In the genomic region with DNA sequence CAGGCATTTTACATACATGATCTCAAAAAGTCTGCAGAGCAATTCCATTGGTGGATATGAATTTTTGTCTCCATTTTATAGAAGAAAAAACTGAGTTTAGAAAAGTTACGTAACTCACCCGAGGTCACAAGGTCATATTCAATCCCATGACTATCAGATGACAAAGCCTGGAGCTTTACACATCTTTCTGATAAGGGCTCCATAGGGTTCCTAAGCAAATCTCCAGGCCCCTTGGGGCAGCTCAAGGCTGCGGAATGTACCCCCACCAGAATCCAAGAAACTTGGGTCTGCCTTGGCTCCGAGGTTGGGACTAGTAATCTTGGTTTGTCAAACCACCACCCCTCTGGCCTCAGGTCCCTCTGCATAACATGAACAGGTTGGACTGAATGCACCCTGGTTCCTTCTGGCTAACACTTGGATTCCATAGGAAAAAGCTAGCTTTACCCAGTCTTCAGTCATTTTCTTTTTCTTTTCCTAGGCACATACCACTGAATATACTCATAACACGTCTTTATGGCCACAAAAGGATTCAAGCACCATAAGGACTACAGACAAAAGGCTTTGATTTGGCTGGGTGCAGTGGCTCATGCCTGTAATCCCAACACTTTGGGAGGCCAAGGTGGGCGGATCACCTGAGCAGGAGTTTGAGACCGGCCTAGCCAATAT, we compare ENCODE assay signal across 16 cellular contexts. TPM values are rescaled to one million over a fixed set of nuclear protein-coding genes. Genes with fewer than 3 reads are reported as not detected.
DNase-seq lines count a peak whose midpoint lies in the region; ATAC-seq and TF ChIP-seq lines count a peak whose summit lies in the region.
"Had no signal": no experiment of that assay in that cellular context is flagged by ENCODE, and none has a peak within 500 bp of the region (broad histone marks: within the 10 kb centered on the region; RNA-seq: fewer than 3 reads in every experiment).

No MANE protein-coding gene starts in this region.

- WGBS in mesendoderm (ENCODE audit: extremely low coverage, insufficient coverage, low lambda C conversion rate) = no CpG with 5 or more reads among the region's 7 CpGs

- H3K27ac ChIP-seq in HCT116 (ENCODE audit: low read depth, low read length) (no peak overlapping the region), mesendoderm (ENCODE audit: low read depth, low read length) (no peak overlapping the region)
- H3K27ac ChIP-seq: coronary artery had no signal

- H3K79me1 ChIP-seq in mesendoderm (ENCODE audit: low read length) = peaks cover 2% of the 10 kb centered on the region

- ATAC-seq in HCT116 = no peak; the same call in 1 of the 2 replicates

- H3K9me2 ChIP-seq in HCT116 (ENCODE audit: insufficient read depth) = no peaks in the 10 kb centered on the region

- H3K4me1 ChIP-seq in HCT116 (ENCODE audit: control insufficient read depth in 1 of 2, insufficient read depth in 2 of 2, low read length in 2 of 2) = peaks cover 12 to 29% of the 10 kb centered on the region in 2 experiments
- H3K4me1 ChIP-seq in adipocyte (ENCODE audit: control insufficient read depth, insufficient read depth, low read length) = peaks cover 28% of the 10 kb centered on the region
- H3K4me1 ChIP-seq in mesendoderm (ENCODE audit: control insufficient read depth, low read depth, low read length) = peaks cover 2% of the 10 kb centered on the region

- H3K27me3 ChIP-seq in HCT116 (ENCODE audit: insufficient read depth, low read length) (no peaks in the 10 kb centered on the region), adipocyte (replicated peaks; ENCODE audit: control insufficient read depth, insufficient read depth, low read length) (no peaks in the 10 kb centered on the region), mesendoderm (ENCODE audit: insufficient read depth, low read length, poor library complexity) (no peaks in the 10 kb centered on the region)

- H3K79me2 ChIP-seq in HCT116 (ENCODE audit: insufficient read depth, low read length) (peaks cover 100% of the 10 kb centered on the region), mesendoderm (ENCODE audit: control insufficient read depth, insufficient read depth, low read length) (peaks cover 7% of the 10 kb centered on the region)

- H3K18ac ChIP-seq in mesendoderm (ENCODE audit: low read length) = peak overlapping the region; percentile 22

- no peaks in the 10 kb centered on the region for H3K9me3 Mint-ChIP-seq in CD14-positive monocyte
- H3K9me3 Mint-ChIP-seq in endothelial cell (ENCODE audit: unreplicated experiment) = no peaks in the 10 kb centered on the region

- intact Hi-C loops in CD14-positive monocyte (cut with micrococcal nuclease) (no loop called here), HCT116 (cut with micrococcal nuclease) (no loop called here)

- POLR2A ChIA-PET in HCT116 (lab: Charles Lee) = no interaction called here

- H3K9me3 ChIP-seq in HCT116 (ENCODE audit: control insufficient read depth in 1 of 2, insufficient read depth in 1 of 2, low read depth in 1 of 2, low read length in 2 of 2) = no peaks in the 10 kb centered on the region
- H3K9me3 ChIP-seq in adipocyte (ENCODE audit: control insufficient read depth, low read length) = no peaks in the 10 kb centered on the region

- no peak overlapping the region for H3K23ac ChIP-seq in mesendoderm (ENCODE audit: low read length)

- no peak overlapping the region for H2AK5ac ChIP-seq in mesendoderm (ENCODE audit: low read length)

- peaks cover 11 to 21% of the 10 kb centered on the region in 2 donors for H3K36me3 Mint-ChIP-seq in CD14-positive monocyte
- peaks cover 7% of the 10 kb centered on the region for H3K36me3 Mint-ChIP-seq in endothelial cell (ENCODE audit: low read depth, unreplicated experiment)

- peaks cover 43% of the 10 kb centered on the region for H3K4me1 Mint-ChIP-seq in CD14-positive monocyte
- peaks cover 58% of the 10 kb centered on the region for H3K4me1 Mint-ChIP-seq in endothelial cell (ENCODE audit: unreplicated experiment)

- peak overlapping the region in 4 of 7 donors; percentile 10 to 76 (median 26) for H3K27ac Mint-ChIP-seq in CD14-positive monocyte
- no peak overlapping the region for H3K27ac Mint-ChIP-seq in endothelial cell (ENCODE audit: unreplicated experiment)

- TF ChIP-seq POLR2A in HCT116 (IDR thresholded peaks at IDR 0.05; ENCODE audit: borderline replicate concordance, extremely low read depth, insufficient read depth, insufficient read length) = no peak

- no peak overlapping the region for H2BK5ac ChIP-seq in mesendoderm (ENCODE audit: low read length)

- in situ Hi-C loops in ACHN (cut with HindIII; ENCODE audit: low pct_ligation_motif_present, low pct_unique_long_range_greater_than_20kb, low sequenced_read_pairs) = no loop called here

- H4K8ac ChIP-seq in mesendoderm (ENCODE audit: low read depth, low read length) = no peak overlapping the region

- H3K4me3 Mint-ChIP-seq in CD14-positive monocyte (no peak overlapping the region), endothelial cell (ENCODE audit: unreplicated experiment) (no peak overlapping the region)

- H4K20me1 ChIP-seq in HCT116 (ENCODE audit: insufficient read depth) = peaks cover 12% of the 10 kb centered on the region; the same call in 1 of the 2 replicates

- CTCF ChIA-PET in HCT116 (lab: Charles Lee) = no interaction called here

- H3K56ac ChIP-seq in mesendoderm (ENCODE audit: low read length) = no peak overlapping the region

- RAD21 ChIA-PET in HCT116 (lab: Charles Lee; ENCODE audit: low non-redundant PET in 1 of 2, low total read pairs in 2 of 2, uncharacterized antibody in 2 of 2, unreplicated experiment in 2 of 2) = no interaction called here

- H2AFZ ChIP-seq in HCT116 (ENCODE audit: low read depth, low read length, poor library complexity, severe bottlenecking) = no peak overlapping the region

- no peak for TF ChIP-seq CTCF in CD14-positive monocyte (IDR thresholded peaks at IDR 0.05)
- no peak for TF ChIP-seq CTCF in HCT116 (IDR thresholded peaks at IDR 0.05 in 2 of 3, conservative IDR thresholded peaks at IDR 0.05 in 1 of 3; ENCODE audit: borderline replicate concordance in 1 of 3, insufficient read depth in 1 of 3, low read depth in 2 of 3, low read length in 2 of 3)
- no peak for TF ChIP-seq CTCF in endothelial cell (IDR thresholded peaks at IDR 0.05; ENCODE audit: unreplicated experiment)

- H3K4me3 ChIP-seq in HCT116 (replicated peaks in 1 of 2; ENCODE audit: low read depth in 1 of 2, low read length in 2 of 2) (no peak overlapping the region), adipocyte (ENCODE audit: low read length) (no peak overlapping the region), mesendoderm (ENCODE audit: low read length) (no peak overlapping the region)
- H3K4me3 ChIP-seq: coronary artery had no signal

- H3K27me3 Mint-ChIP-seq in CD14-positive monocyte (ENCODE audit: low read depth in 3 of 3) (peaks cover 0 to 2% (median 2%) of the 10 kb centered on the region in 3 donors), endothelial cell (ENCODE audit: unreplicated experiment) (peaks cover 1% of the 10 kb centered on the region)

- no peak for TF ChIP-seq RAD21 in HCT116 (IDR thresholded peaks at IDR 0.05; ENCODE audit: low read depth)

- no peaks in the 10 kb centered on the region for H3K36me3 ChIP-seq in HCT116 (ENCODE audit: control insufficient read depth in 1 of 2, insufficient read depth in 2 of 2, low read length in 2 of 2)
- no peaks in the 10 kb centered on the region for H3K36me3 ChIP-seq in adipocyte (ENCODE audit: control insufficient read depth, insufficient read depth, low read length, severe bottlenecking)
- H3K36me3 ChIP-seq in mesendoderm (ENCODE audit: control insufficient read depth, insufficient read depth, low read length) = no peaks in the 10 kb centered on the region

- no peak overlapping the region for H2BK120ac ChIP-seq in mesendoderm (ENCODE audit: low read depth, low read length)

- BruUV-seq in HCT116 (replicated peaks; lab: Mats Ljungman, UMichigan) = no TSS peak

- H4K5ac ChIP-seq in mesendoderm (ENCODE audit: low read length) = no peak overlapping the region

- DNase-seq in CD14-positive monocyte (ENCODE audit: low spot score) = no peak
- no peak for DNase-seq in HCT116 (ENCODE audit: low read depth, low spot score)
- peak; percentile 14 for DNase-seq in adipocyte (ENCODE audit: low read depth)
- DNase-seq in mesendoderm = peak; percentile 74
- no peak for DNase-seq in ACHN
- no peak for DNase-seq in NOMO-1 (lab: John Stamatoyannopoulos, UW; ENCODE audit: unreplicated experiment in 2 of 2)
- no peak for DNase-seq in endothelial cell (ENCODE audit: low spot score)
- no peak for DNase-seq in effector CD8-positive, alpha-beta T cell (lab: John Stamatoyannopoulos, UW)
- DNase-seq: activated effector memory CD4-positive, alpha-beta T cell treated with Interleukin-2 at 50 U/mL for 16 hours; GDM1; H7; MM.1S; NCI-H2171 treated with DMSO at 0.1 percent for 48 hours; posterior cingulate gyrus; stimulated activated CD4-positive, alpha-beta T cell treated with anti-CD3 and anti-CD28 coated beads, Interleukin-15, amount 100 ng/mL, for 24 hours had no signal

- no peak overlapping the region for H3K4ac ChIP-seq in mesendoderm (ENCODE audit: low read depth, low read length)

- no peak overlapping the region for H2BK15ac ChIP-seq in mesendoderm (replicated peaks; ENCODE audit: low read depth)

- H3K9ac ChIP-seq in HCT116 (ENCODE audit: low read length) = no peak overlapping the region
- no peak overlapping the region for H3K9ac ChIP-seq in adipocyte (ENCODE audit: low read length)
- no peak overlapping the region for H3K9ac ChIP-seq in mesendoderm (ENCODE audit: low read length)

- H3K4me2 ChIP-seq in HCT116 (ENCODE audit: low read length) = no peak overlapping the region
- H3K4me2 ChIP-seq in mesendoderm (ENCODE audit: low read length) = no peak overlapping the region

TF ChIP-seq in HCT116, 20 proteins besides CTCF, POLR2A, EP300 and RAD21:
- TF ChIP-seq FOSL1 (IDR thresholded peaks at IDR 0.05; ENCODE audit: low read depth) = no peak
- peak; percentile 43; the same call in 1 of the 2 replicates for TF ChIP-seq CEBPB (IDR thresholded peaks at IDR 0.05; ENCODE audit: low read depth)

RNA-seq across cellular contexts. Expression of a gene that starts 55.5 kb away (rescaled TPM):
- polyA plus RNA-seq in CD14-positive monocyte = 10 to 100 TPM in 1 of 2 donors, 1 to 10 TPM in 1; 9.7 to 16.6 TPM
- total RNA-seq in HCT116 (2021; ENCODE audit: unreplicated experiment) (41.9 TPM), endothelial cell (ENCODE audit: unreplicated experiment) (110 TPM)
- polyA plus RNA-seq in HCT116 (2012) = 19.1 and 20.2 TPM in 2 replicates
- 12.9 TPM for polyA plus RNA-seq in mesendoderm (2013, experiment 1 of 2)
- polyA plus RNA-seq in mesendoderm (2013, experiment 2 of 2) = 12.4 TPM

Comparison
In these comparisons a context has a peak if more than half of its experiments do, and no peak if none do; other contexts are left out.
1. DNase-seq: peak in adipocyte (single experiment) and mesendoderm (single experiment); none in CD14-positive monocyte (single experiment), HCT116 (single experiment), ACHN (single experiment), NOMO-1 (0 of 2), endothelial cell (single experiment) and effector CD8-positive, alpha-beta T cell (single experiment).